1 cellular context compared by ENCODE assay signal in the genomic region with DNA sequence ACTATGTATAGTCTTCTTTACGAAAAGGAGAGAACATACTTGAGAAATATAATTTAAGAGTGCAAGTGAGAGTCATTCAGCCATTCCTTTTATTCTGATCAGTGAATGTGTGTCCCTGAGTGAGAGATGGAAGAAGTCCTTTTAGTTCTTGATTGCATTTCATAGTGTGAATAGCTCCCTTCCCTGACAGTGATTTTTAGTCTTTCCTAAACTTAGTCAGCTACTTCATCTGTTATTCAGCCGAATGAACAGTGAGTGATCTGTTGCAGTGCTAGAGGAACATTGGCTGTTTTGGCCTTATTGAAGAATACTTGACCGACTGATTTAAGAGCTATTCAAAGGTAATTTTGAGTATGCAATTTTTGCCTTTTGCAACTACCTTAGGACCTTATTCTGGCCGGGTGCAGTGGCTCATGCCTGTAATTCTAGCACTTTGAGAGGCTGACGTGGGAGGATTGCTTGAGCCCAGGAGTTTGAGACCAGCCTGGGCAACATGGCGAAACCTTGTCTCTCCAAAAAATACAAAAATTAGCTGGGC.
TF ChIP-seq lines count a peak whose summit lies in the region.

No MANE protein-coding gene starts in this region.

TF ChIP-seq in WTC11, 78 proteins besides CTCF, POLR2A, EP300 and RAD21 (continued from another document):
- TF ChIP-seq, protein P1, sequence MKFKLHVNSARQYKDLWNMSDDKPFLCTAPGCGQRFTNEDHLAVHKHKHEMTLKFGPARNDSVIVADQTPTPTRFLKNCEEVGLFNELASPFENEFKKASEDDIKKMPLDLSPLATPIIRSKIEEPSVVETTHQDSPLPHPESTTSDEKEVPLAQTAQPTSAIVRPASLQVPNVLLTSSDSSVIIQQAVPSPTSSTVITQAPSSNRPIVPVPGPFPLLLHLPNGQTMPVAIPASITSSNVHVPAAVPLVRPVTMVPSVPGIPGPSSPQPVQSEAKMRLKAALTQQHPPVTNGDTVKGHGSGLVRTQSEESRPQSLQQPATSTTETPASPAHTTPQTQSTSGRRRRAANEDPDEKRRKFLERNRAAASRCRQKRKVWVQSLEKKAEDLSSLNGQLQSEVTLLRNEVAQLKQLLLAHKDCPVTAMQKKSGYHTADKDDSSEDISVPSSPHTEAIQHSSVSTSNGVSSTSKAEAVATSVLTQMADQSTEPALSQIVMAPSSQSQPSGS (CRISPR knock-in tag; IDR thresholded peaks at IDR 0.05; ENCODE audit: borderline replicate concordance, low read depth), result no peak
- TF ChIP-seq, protein P2, sequence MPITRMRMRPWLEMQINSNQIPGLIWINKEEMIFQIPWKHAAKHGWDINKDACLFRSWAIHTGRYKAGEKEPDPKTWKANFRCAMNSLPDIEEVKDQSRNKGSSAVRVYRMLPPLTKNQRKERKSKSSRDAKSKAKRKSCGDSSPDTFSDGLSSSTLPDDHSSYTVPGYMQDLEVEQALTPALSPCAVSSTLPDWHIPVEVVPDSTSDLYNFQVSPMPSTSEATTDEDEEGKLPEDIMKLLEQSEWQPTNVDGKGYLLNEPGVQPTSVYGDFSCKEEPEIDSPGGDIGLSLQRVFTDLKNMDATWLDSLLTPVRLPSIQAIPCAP (CRISPR knock-in tag; IDR thresholded peaks at IDR 0.05), result no peak
- TF ChIP-seq ESRRA (CRISPR knock-in tag; IDR thresholded peaks at IDR 0.05; ENCODE audit: borderline replicate concordance), result no peak
- TF ChIP-seq, protein P3, sequence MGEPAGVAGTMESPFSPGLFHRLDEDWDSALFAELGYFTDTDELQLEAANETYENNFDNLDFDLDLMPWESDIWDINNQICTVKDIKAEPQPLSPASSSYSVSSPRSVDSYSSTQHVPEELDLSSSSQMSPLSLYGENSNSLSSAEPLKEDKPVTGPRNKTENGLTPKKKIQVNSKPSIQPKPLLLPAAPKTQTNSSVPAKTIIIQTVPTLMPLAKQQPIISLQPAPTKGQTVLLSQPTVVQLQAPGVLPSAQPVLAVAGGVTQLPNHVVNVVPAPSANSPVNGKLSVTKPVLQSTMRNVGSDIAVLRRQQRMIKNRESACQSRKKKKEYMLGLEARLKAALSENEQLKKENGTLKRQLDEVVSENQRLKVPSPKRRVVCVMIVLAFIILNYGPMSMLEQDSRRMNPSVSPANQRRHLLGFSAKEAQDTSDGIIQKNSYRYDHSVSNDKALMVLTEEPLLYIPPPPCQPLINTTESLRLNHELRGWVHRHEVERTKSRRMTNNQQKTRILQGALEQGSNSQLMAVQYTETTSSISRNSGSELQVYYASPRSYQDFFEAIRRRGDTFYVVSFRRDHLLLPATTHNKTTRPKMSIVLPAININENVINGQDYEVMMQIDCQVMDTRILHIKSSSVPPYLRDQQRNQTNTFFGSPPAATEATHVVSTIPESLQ (CRISPR knock-in tag; IDR thresholded peaks at IDR 0.05), result no peak
- TF ChIP-seq, protein P4, sequence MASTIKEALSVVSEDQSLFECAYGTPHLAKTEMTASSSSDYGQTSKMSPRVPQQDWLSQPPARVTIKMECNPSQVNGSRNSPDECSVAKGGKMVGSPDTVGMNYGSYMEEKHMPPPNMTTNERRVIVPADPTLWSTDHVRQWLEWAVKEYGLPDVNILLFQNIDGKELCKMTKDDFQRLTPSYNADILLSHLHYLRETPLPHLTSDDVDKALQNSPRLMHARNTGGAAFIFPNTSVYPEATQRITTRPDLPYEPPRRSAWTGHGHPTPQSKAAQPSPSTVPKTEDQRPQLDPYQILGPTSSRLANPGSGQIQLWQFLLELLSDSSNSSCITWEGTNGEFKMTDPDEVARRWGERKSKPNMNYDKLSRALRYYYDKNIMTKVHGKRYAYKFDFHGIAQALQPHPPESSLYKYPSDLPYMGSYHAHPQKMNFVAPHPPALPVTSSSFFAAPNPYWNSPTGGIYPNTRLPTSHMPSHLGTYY (CRISPR knock-in tag; IDR thresholded peaks at IDR 0.05), result no peak
